Comparison of ENCODE assay signal across 16 cellular contexts in genomic region chrX:129939986-129940385, GRCh38.
"Had no signal": no experiment of that assay in that cellular context is flagged by ENCODE, and none has a peak within 500 bp of the region (broad histone marks: within the 10 kb centered on the region; RNA-seq: fewer than 3 reads in every experiment).

No MANE protein-coding gene starts in this region.

- DNase-seq: activated CD4-positive, alpha-beta memory T cell treated with anti-CD3 and anti-CD28 coated beads, Interleukin-2, amount 10 ng/mL, durations not matched to agents 7 days and 5 days; activated CD4-positive, alpha-beta T cell treated with anti-CD3 and anti-CD28 coated beads for 1 hour; activated CD8-positive, alpha-beta memory T cell treated with anti-CD3 and anti-CD28 coated beads, Interleukin-2, amount 50 U/mL, for 48 hours; activated naive CD8-positive, alpha-beta T cell treated with anti-CD3 and anti-CD28 coated beads, Interleukin-2, amount 10 ng/mL, durations not matched to agents 7 days and 5 days; anterior cingulate cortex; esophagus squamous epithelium; head of caudate nucleus; islet precursor cell; mesendoderm; pancreas; retina; stimulated activated CD4-positive, alpha-beta T cell treated with anti-CD3 and anti-CD28 coated beads, Interleukin-4, amount 100 ng/mL, for 4 hours; stomach; uterus had no signal

- H3K4me3 ChIP-seq: esophagus squamous epithelium, pancreas, skin epidermis, stomach, thoracic aorta, uterus had no signal

- H3K27me3 ChIP-seq: uterus had no signal

- H3K36me3 ChIP-seq: esophagus squamous epithelium, pancreas, stomach, thoracic aorta, uterus had no signal

- ATAC-seq: pancreas had no signal

- H3K9me3 ChIP-seq: esophagus squamous epithelium, pancreas, stomach, thoracic aorta, uterus had no signal

- H3K27ac ChIP-seq: esophagus squamous epithelium, pancreas, skin epidermis, stomach, thoracic aorta, uterus had no signal

- H3K4me1 ChIP-seq: esophagus squamous epithelium, pancreas, stomach, uterus had no signal

- FAIRE-seq: pancreas had no signal
